Comparison of ENCODE assay signal across 1 cellular context in the genomic region with DNA sequence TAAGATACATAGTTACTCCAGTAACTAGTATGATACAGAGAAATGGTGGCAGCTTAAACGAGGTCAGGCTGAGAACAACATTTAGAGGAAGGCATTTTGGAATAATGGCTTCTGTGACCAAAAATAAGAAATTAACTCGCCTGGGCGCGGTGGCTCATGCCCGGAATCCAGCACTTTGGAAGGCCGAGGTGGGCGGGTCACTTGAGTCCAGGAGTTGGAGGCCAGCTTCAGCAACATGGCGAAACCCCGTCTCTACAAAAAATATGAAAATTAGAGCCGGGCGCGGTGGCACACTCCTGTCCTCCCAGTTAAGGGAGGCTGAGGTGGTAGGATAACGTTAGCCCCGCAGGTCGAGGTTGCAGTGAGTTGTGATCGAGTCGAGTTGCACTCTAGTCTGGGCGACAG.
TF ChIP-seq lines count a peak whose summit lies in the region.

No MANE protein-coding gene starts in this region.

TF ChIP-seq in WTC11, 78 proteins besides CTCF, POLR2A, EP300 and RAD21 (continued from another document):
- TF ChIP-seq, protein P1, sequence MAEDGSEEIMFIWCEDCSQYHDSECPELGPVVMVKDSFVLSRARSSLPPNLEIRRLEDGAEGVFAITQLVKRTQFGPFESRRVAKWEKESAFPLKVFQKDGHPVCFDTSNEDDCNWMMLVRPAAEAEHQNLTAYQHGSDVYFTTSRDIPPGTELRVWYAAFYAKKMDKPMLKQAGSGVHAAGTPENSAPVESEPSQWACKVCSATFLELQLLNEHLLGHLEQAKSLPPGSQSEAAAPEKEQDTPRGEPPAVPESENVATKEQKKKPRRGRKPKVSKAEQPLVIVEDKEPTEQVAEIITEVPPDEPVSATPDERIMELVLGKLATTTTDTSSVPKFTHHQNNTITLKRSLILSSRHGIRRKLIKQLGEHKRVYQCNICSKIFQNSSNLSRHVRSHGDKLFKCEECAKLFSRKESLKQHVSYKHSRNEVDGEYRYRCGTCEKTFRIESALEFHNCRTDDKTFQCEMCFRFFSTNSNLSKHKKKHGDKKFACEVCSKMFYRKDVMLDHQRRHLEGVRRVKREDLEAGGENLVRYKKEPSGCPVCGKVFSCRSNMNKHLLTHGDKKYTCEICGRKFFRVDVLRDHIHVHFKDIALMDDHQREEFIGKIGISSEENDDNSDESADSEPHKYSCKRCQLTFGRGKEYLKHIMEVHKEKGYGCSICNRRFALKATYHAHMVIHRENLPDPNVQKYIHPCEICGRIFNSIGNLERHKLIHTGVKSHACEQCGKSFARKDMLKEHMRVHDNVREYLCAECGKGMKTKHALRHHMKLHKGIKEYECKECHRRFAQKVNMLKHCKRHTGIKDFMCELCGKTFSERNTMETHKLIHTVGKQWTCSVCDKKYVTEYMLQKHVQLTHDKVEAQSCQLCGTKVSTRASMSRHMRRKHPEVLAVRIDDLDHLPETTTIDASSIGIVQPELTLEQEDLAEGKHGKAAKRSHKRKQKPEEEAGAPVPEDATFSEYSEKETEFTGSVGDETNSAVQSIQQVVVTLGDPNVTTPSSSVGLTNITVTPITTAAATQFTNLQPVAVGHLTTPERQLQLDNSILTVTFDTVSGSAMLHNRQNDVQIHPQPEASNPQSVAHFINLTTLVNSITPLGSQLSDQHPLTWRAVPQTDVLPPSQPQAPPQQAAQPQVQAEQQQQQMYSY (CRISPR knock-in tag; IDR thresholded peaks at IDR 0.05) = no peak
- TF ChIP-seq SOX15 (CRISPR knock-in tag; IDR thresholded peaks at IDR 0.05) = no peak
- no peak for TF ChIP-seq RORB (CRISPR knock-in tag; IDR thresholded peaks at IDR 0.05)
- TF ChIP-seq, protein P2, sequence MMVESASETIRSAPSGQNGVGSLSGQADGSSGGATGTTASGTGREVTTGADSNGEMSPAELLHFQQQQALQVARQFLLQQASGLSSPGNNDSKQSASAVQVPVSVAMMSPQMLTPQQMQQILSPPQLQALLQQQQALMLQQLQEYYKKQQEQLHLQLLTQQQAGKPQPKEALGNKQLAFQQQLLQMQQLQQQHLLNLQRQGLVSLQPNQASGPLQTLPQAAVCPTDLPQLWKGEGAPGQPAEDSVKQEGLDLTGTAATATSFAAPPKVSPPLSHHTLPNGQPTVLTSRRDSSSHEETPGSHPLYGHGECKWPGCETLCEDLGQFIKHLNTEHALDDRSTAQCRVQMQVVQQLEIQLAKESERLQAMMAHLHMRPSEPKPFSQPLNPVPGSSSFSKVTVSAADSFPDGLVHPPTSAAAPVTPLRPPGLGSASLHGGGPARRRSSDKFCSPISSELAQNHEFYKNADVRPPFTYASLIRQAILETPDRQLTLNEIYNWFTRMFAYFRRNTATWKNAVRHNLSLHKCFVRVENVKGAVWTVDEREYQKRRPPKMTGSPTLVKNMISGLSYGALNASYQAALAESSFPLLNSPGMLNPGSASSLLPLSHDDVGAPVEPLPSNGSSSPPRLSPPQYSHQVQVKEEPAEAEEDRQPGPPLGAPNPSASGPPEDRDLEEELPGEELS (CRISPR knock-in tag; IDR thresholded peaks at IDR 0.05) = no peak
